In the genomic region with DNA sequence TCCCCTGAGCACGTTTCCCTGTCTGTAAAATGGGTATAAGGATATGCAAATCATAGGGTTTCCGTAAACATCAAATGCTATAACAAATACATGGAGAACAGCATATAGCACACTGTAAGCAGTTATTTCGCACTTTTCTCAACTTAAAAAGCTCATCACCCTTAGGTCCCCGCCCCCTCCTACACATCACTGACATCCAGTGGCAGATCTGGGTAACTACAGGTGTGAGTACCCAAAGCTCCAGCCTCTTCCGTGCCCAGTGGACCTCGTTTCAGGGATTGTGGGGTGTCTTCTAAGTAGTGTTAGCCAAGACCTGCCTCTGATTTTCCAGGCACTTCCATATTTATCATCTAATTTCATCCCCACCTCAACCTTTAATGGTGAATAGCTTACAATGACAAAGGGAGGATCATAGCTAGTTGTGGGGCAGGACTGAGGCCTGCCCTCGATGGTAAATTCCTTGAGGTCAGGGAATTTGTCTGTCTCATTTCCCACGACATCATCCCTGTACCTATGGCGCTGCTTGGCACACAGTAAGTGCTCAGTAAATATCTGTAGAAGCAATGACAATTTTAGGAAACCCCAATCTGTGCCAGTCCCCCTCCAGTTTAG, we compare ENCODE assay signal across 8 cellular contexts.
DNase-seq lines count a peak whose midpoint lies in the region; ATAC-seq and TF ChIP-seq lines count a peak whose summit lies in the region.

No MANE protein-coding gene starts in this region.

- CTCF ChIA-PET in naive thymus-derived CD4-positive, alpha-beta T cell (lab: Charles Lee): no interaction called here

- H3K27me3 ChIP-seq in RWPE2 (ENCODE audit: insufficient read depth, poor library complexity, severe bottlenecking): no peaks in the 10 kb centered on the region
- H3K27me3 ChIP-seq in naive thymus-derived CD4-positive, alpha-beta T cell (ENCODE audit: control insufficient read depth in 2 of 2, insufficient read depth in 2 of 2, low read length in 2 of 2): no peaks in the 10 kb centered on the region

- peaks cover 3% of the 10 kb centered on the region for H3K36me3 Mint-ChIP-seq in endothelial cell (ENCODE audit: low read depth, unreplicated experiment)
- H3K36me3 Mint-ChIP-seq in naive thymus-derived CD4-positive, alpha-beta T cell: no peaks in the 10 kb centered on the region

- POLR2A ChIA-PET in naive thymus-derived CD4-positive, alpha-beta T cell (lab: Charles Lee): no interaction called here

- H3K9me3 ChIP-seq in RWPE2 (ENCODE audit: severe bottlenecking): no peaks in the 10 kb centered on the region
- H3K9me3 ChIP-seq in naive thymus-derived CD4-positive, alpha-beta T cell (ENCODE audit: control insufficient read depth in 2 of 3, low read length in 3 of 3): no peaks in the 10 kb centered on the region

- peaks cover 9% of the 10 kb centered on the region for H3K27me3 Mint-ChIP-seq in endothelial cell (ENCODE audit: unreplicated experiment)
- H3K27me3 Mint-ChIP-seq in naive thymus-derived CD4-positive, alpha-beta T cell: peaks cover 4 to 30% (median 9%) of the 10 kb centered on the region in 5 donors

- H3K27ac Mint-ChIP-seq in endothelial cell (ENCODE audit: unreplicated experiment): no peak overlapping the region
- no peak overlapping the region for H3K27ac Mint-ChIP-seq in naive thymus-derived CD4-positive, alpha-beta T cell

- ATAC-seq in GM19452 (IDR thresholded peaks at IDR 0.05; ENCODE audit: unreplicated experiment) (peak; percentile 83), HG03521 (IDR thresholded peaks at IDR 0.05; ENCODE audit: unreplicated experiment) (peak; percentile 90), RWPE2 (ENCODE audit: low read depth) (peak; percentile 74)
- peak; percentile 58 for ATAC-seq in naive thymus-derived CD4-positive, alpha-beta T cell

- no peak overlapping the region for H3K4me3 Mint-ChIP-seq in endothelial cell (ENCODE audit: unreplicated experiment)
- no peak overlapping the region for H3K4me3 Mint-ChIP-seq in naive thymus-derived CD4-positive, alpha-beta T cell

- H3K36me3 ChIP-seq in RWPE2 (ENCODE audit: low read depth): no peaks in the 10 kb centered on the region
- H3K36me3 ChIP-seq in naive thymus-derived CD4-positive, alpha-beta T cell (ENCODE audit: control insufficient read depth in 2 of 3, insufficient read depth in 3 of 3, low read length in 3 of 3): no peaks in the 10 kb centered on the region

- TF ChIP-seq CTCF in RWPE2 (IDR thresholded peaks at IDR 0.05; ENCODE audit: poor library complexity, severe bottlenecking) (peak; percentile 71), endothelial cell (IDR thresholded peaks at IDR 0.05; ENCODE audit: unreplicated experiment) (peak; percentile 80)

- intact Hi-C loops in naive thymus-derived CD4-positive, alpha-beta T cell (cut with micrococcal nuclease): loop anchor here in 1 of 2 donors (1.0 kb wide), 1 partner anchor 455 kb away; no protein-coding TSS in a partner anchor

- peak; percentile 45 for DNase-seq in NCI-H2227 (lab: John Stamatoyannopoulos, UW; ENCODE audit: unreplicated experiment)
- DNase-seq in NCI-H2227 treated with DMSO at 0.1 percent for 48 hours (lab: John Stamatoyannopoulos, UW): no peak
- DNase-seq in RWPE2 (ENCODE audit: low spot score): no peak
- peak; percentile 56 for DNase-seq in endothelial cell (ENCODE audit: low spot score)
- peak in 1 of 9 donors; percentile 34 for DNase-seq in naive thymus-derived CD4-positive, alpha-beta T cell
- DNase-seq in activated effector memory CD4-positive, alpha-beta T cell treated with anti-CD3 and anti-CD28 coated beads, Interleukin-2, amount 50 U/mL, for 16 hours: no peak

- H3K27ac ChIP-seq in RWPE2 (ENCODE audit: poor library complexity, severe bottlenecking): no peak overlapping the region
- no peak overlapping the region for H3K27ac ChIP-seq in naive thymus-derived CD4-positive, alpha-beta T cell (ENCODE audit: low read depth, low read length)

- peaks cover 2% of the 10 kb centered on the region for H3K4me1 Mint-ChIP-seq in endothelial cell (ENCODE audit: unreplicated experiment)
- H3K4me1 Mint-ChIP-seq in naive thymus-derived CD4-positive, alpha-beta T cell: peaks cover 0 to 4% (median 0%) of the 10 kb centered on the region in 7 donors

- H3K9me3 Mint-ChIP-seq in endothelial cell (ENCODE audit: unreplicated experiment): no peaks in the 10 kb centered on the region
- no peaks in the 10 kb centered on the region for H3K9me3 Mint-ChIP-seq in naive thymus-derived CD4-positive, alpha-beta T cell

- H3K4me3 ChIP-seq in RWPE2 (ENCODE audit: severe bottlenecking): no peak overlapping the region
- no peak overlapping the region for H3K4me3 ChIP-seq in naive thymus-derived CD4-positive, alpha-beta T cell (ENCODE audit: low read length)

- no peaks in the 10 kb centered on the region for H3K4me1 ChIP-seq in RWPE2 (ENCODE audit: insufficient read depth, poor library complexity, severe bottlenecking)
- no peaks in the 10 kb centered on the region for H3K4me1 ChIP-seq in naive thymus-derived CD4-positive, alpha-beta T cell (ENCODE audit: control insufficient read depth in 2 of 2, insufficient read depth in 2 of 2, low read length in 2 of 2)

Comparison
In these comparisons a context has a peak if more than half of its experiments do, and no peak if none do; other contexts are left out.
1. DNase-seq: peak in NCI-H2227 (single experiment) and endothelial cell (single experiment); none in NCI-H2227 treated with DMSO at 0.1 percent for 48 hours (single experiment), RWPE2 (single experiment) and activated effector memory CD4-positive, alpha-beta T cell treated with anti-CD3 and anti-CD28 coated beads, Interleukin-2, amount 50 U/mL, for 16 hours (single experiment).
2. Peak in every context shown above with its lines, with median percentiles within 50 percentile points of each other: ATAC-seq.